In the genomic region with DNA sequence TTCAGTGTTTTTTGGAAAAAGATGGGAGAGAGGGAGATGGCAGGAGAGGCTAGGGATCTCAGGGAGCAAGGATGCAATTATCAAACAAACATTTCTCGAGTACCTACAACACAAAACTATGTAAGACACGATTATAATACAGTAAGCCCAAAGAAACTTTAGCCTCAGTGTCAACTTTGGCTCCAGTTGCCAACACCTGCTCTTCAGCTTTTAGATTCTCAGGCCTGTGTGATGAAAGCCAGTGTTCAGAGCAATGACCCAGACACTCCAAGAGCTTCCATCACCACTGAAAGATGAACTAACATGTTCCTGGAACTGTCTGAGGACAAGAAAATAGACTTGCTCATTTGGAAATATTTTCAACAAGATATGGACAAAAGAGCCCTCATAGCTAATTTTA, we compare ENCODE assay signal across 8 cellular contexts.
"Had no signal": no experiment of that assay in that cellular context is flagged by ENCODE, and none has a peak within 500 bp of the region (broad histone marks: within the 10 kb centered on the region; RNA-seq: fewer than 3 reads in every experiment).

No MANE protein-coding gene starts in this region.

- H3K9me3 ChIP-seq: HAP-1 had no signal

- DNase-seq: GM23248, GOT3, H7, HFFc6, IMR-90 had no signal

- ATAC-seq: HCT116 had no signal

- H3K4me3 Mint-ChIP-seq: HFFc6 had no signal

- H3K27ac Mint-ChIP-seq: HFFc6 had no signal

- H3K36me3 ChIP-seq: HAP-1 had no signal

- H3K4me3 ChIP-seq: GM23248, HAP-1 had no signal

- H3K9me3 Mint-ChIP-seq: HFFc6 had no signal

- H3K27ac ChIP-seq: GM23248, HL-60 had no signal

- H3K4me1 ChIP-seq: HAP-1 had no signal
